In genomic region chr10:71241114-71241898, GRCh38 we compare ENCODE assay signal across 10 cellular contexts. TPM values are rescaled to one million over a fixed set of nuclear protein-coding genes. Genes with fewer than 3 reads are reported as not detected.
DNase-seq lines count a peak whose midpoint lies in the region; ATAC-seq and TF ChIP-seq lines count a peak whose summit lies in the region.
"Had no signal": no experiment of that assay in that cellular context is flagged by ENCODE, and none has a peak within 500 bp of the region (broad histone marks: within the 10 kb centered on the region; RNA-seq: fewer than 3 reads in every experiment).

No MANE protein-coding gene starts in this region.

- peaks cover 0 to 30% of the 10 kb centered on the region in 2 experiments; a peak in 2 of 4 replicates for H3K79me1 ChIP-seq in IMR-90 (ENCODE audit: low read depth in 1 of 2, low read length in 2 of 2)

- POLR2A ChIA-PET in IMR-90 (lab: Charles Lee; ENCODE audit: unreplicated experiment): no interaction called here

- H3K27me3 ChIP-seq in IMR-90 (ENCODE audit: control insufficient read depth, insufficient read depth, low read length): no peaks in the 10 kb centered on the region

- peak overlapping the region; percentile 32; the same call in 1 of the 2 replicates for H4K91ac ChIP-seq in IMR-90 (ENCODE audit: insufficient read depth, low read depth, low read length)

- no CpG with 5 or more reads among the region's 11 CpGs for WGBS in IMR-90 (ENCODE audit: extremely low coverage in 2 of 2, insufficient read length in 1 of 2), 2 experiments

- DNase-seq in IMR-90 (peak; percentile 50), astrocyte of the hippocampus (ENCODE audit: low read depth, low spot score) (peak; percentile 39), left ventricle myocardium superior (peak; percentile 80), superior temporal gyrus (ENCODE audit: extremely low spot score) (peak; percentile 17), kidney tubule cell (ENCODE audit: low spot score) (no peak), NCI-H446 treated with DMSO at 0.1 percent for 48 hours (lab: John Stamatoyannopoulos, UW) (no peak), CD14-positive monocyte (ENCODE audit: low spot score) (no peak)
- DNase-seq in activated T-helper 1 cell treated with anti-CD3 and anti-CD28 coated beads, Interleukin-12 subunit alpha, Interleukin-12 subunit beta, Interleukin-2, Interleukin-4 antibody, amounts not matched to agents 30 ng/mL and 10 ng/mL and 1 ng/mL, durations not matched to agents 14 hours and 24 hours and 36 hours (ENCODE audit: low spot score): no peak
- DNase-seq: DMS79 treated with DMSO at 0.1 percent for 48 hours had no signal

- H2AFZ ChIP-seq in IMR-90 (replicated peaks; ENCODE audit: low read length, poor library complexity): no peak overlapping the region

- H3K4me1 Mint-ChIP-seq in activated T-helper 1 cell treated with anti-CD3 and anti-CD28 coated beads, Interleukin-12 subunit alpha, Interleukin-12 subunit beta, Interleukin-2, Interleukin-4 antibody, amounts not matched to agents 30 ng/mL and 10 ng/mL and 1 ng/mL, durations not matched to agents 14 hours and 24 hours and 36 hours (ENCODE audit: low read depth): no peaks in the 10 kb centered on the region
- peaks cover 27% of the 10 kb centered on the region for H3K4me1 Mint-ChIP-seq in CD14-positive monocyte

- peak overlapping the region; percentile 29 for H2BK120ac ChIP-seq in IMR-90 (ENCODE audit: low read depth, low read length)

- H3K27me3 Mint-ChIP-seq in activated T-helper 1 cell treated with anti-CD3 and anti-CD28 coated beads, Interleukin-12 subunit alpha, Interleukin-12 subunit beta, Interleukin-2, Interleukin-4 antibody, amounts not matched to agents 30 ng/mL and 10 ng/mL and 1 ng/mL, durations not matched to agents 14 hours and 24 hours and 36 hours (ENCODE audit: insufficient read depth): peaks cover under 1% of the 10 kb centered on the region
- H3K27me3 Mint-ChIP-seq in CD14-positive monocyte (ENCODE audit: low read depth in 3 of 3): peaks cover 7 to 8% (median 7%) of the 10 kb centered on the region in 3 donors

- H3K4me1 ChIP-seq in IMR-90 (ENCODE audit: control insufficient read depth, insufficient read depth, low read length): peaks cover 29% of the 10 kb centered on the region

- H3K9me3 Mint-ChIP-seq in activated T-helper 1 cell treated with anti-CD3 and anti-CD28 coated beads, Interleukin-12 subunit alpha, Interleukin-12 subunit beta, Interleukin-2, Interleukin-4 antibody, amounts not matched to agents 30 ng/mL and 10 ng/mL and 1 ng/mL, durations not matched to agents 14 hours and 24 hours and 36 hours: no peaks in the 10 kb centered on the region
- H3K9me3 Mint-ChIP-seq in CD14-positive monocyte: no peaks in the 10 kb centered on the region

- no peaks in the 10 kb centered on the region for H3K36me3 ChIP-seq in IMR-90 (ENCODE audit: control insufficient read depth, insufficient read depth, low read length)

- no peak overlapping the region for H3K4me2 ChIP-seq in IMR-90 (ENCODE audit: low read depth, low read length)

- no peak overlapping the region for H3K4me3 Mint-ChIP-seq in activated T-helper 1 cell treated with anti-CD3 and anti-CD28 coated beads, Interleukin-12 subunit alpha, Interleukin-12 subunit beta, Interleukin-2, Interleukin-4 antibody, amounts not matched to agents 30 ng/mL and 10 ng/mL and 1 ng/mL, durations not matched to agents 14 hours and 24 hours and 36 hours
- H3K4me3 Mint-ChIP-seq in CD14-positive monocyte: no peak overlapping the region

- H4K8ac ChIP-seq in IMR-90 (ENCODE audit: low read depth in 2 of 2, low read length in 2 of 2): peak overlapping the region; percentile 20 to 39; a peak in 1 of 4 replicates

- H3K4me3 ChIP-seq in IMR-90 (ENCODE audit: insufficient read depth, low read depth, low read length): no peak overlapping the region

- TF ChIP-seq CTCF in IMR-90 (conservative IDR thresholded peaks at IDR 0.05; ENCODE audit: low read depth, low read length): no peak
- TF ChIP-seq CTCF in CD14-positive monocyte (IDR thresholded peaks at IDR 0.05): no peak

- peak overlapping the region; percentile 16 for H2AK9ac ChIP-seq in IMR-90 (replicated peaks; ENCODE audit: low read depth, low read length, poor library complexity)

- peaks cover 29% of the 10 kb centered on the region for H3K9me1 ChIP-seq in IMR-90 (ENCODE audit: insufficient read depth, low read length)

- no peak overlapping the region for H3K56ac ChIP-seq in IMR-90 (ENCODE audit: extremely low read depth, insufficient read depth, low read length)

- no peaks in the 10 kb centered on the region for H3K9me3 ChIP-seq in IMR-90 (ENCODE audit: control insufficient read depth, insufficient read depth, low read length)

- H3K9ac ChIP-seq in IMR-90 (ENCODE audit: low read depth, low read length): no peak overlapping the region

- in situ Hi-C loops in IMR-90 (cut with MboI; ENCODE audit: low sequenced_read_pairs): no loop called here

- H3K36me3 Mint-ChIP-seq in activated T-helper 1 cell treated with anti-CD3 and anti-CD28 coated beads, Interleukin-12 subunit alpha, Interleukin-12 subunit beta, Interleukin-2, Interleukin-4 antibody, amounts not matched to agents 30 ng/mL and 10 ng/mL and 1 ng/mL, durations not matched to agents 14 hours and 24 hours and 36 hours (ENCODE audit: low read depth): no peaks in the 10 kb centered on the region
- no peaks in the 10 kb centered on the region for H3K36me3 Mint-ChIP-seq in CD14-positive monocyte

- peak overlapping the region; percentile 7; the same call in 1 of the 3 replicates for H2BK15ac ChIP-seq in IMR-90 (ENCODE audit: low read depth, low read length)

- CTCF ChIA-PET in IMR-90 (lab: Yijun Ruan, JAX): no interaction called here

- no peak overlapping the region for H3K14ac ChIP-seq in IMR-90 (replicated peaks; ENCODE audit: low read depth, low read length)

- H3K18ac ChIP-seq in IMR-90 (ENCODE audit: low read depth, low read length): no peak overlapping the region

- no peak overlapping the region for H4K5ac ChIP-seq in IMR-90 (ENCODE audit: low read depth, low read length)

- no peak overlapping the region for H2AK5ac ChIP-seq in IMR-90 (ENCODE audit: low read depth, low read length)

- H3K27ac ChIP-seq in IMR-90 (ENCODE audit: insufficient read depth, low read length): no peak overlapping the region

- ATAC-seq in IMR-90 (ENCODE audit: low read depth) (no peak), left ventricle myocardium superior (peak; percentile 25)

- 0 out of 2 replicates have a peak overlapping the region, but pooled peaks have one; percentile 40 for H3K23ac ChIP-seq in IMR-90 (ENCODE audit: low read depth, low read length)

- no peak overlapping the region for H3K27ac Mint-ChIP-seq in activated T-helper 1 cell treated with anti-CD3 and anti-CD28 coated beads, Interleukin-12 subunit alpha, Interleukin-12 subunit beta, Interleukin-2, Interleukin-4 antibody, amounts not matched to agents 30 ng/mL and 10 ng/mL and 1 ng/mL, durations not matched to agents 14 hours and 24 hours and 36 hours
- no peak overlapping the region for H3K27ac Mint-ChIP-seq in CD14-positive monocyte
- H3K27ac Mint-ChIP-seq: progenitor cell of endocrine pancreas had no signal

- no TSS peak for BruUV-seq in IMR-90 (replicated peaks; lab: Mats Ljungman, UMichigan)

- no peak for TF ChIP-seq RAD21 in IMR-90 (IDR thresholded peaks at IDR 0.05; ENCODE audit: low read length)

- dilution Hi-C loops in IMR-90 (cut with HindIII; ENCODE audit: low sequenced_read_pairs, unreplicated experiment): no loop called here

- peaks cover 11% of the 10 kb centered on the region for H4K20me1 ChIP-seq in IMR-90 (ENCODE audit: insufficient read depth, low read length)

- intact Hi-C loops in IMR-90 (cut with micrococcal nuclease): no loop called here
- intact Hi-C loops in left ventricle myocardium superior (cut with micrococcal nuclease): loop anchor here (5.0 kb wide), 1 partner anchor 36 kb away; no protein-coding TSS in a partner anchor
- intact Hi-C loops in activated T-helper 1 cell treated with anti-CD3 and anti-CD28 coated beads, Interleukin-12 subunit alpha, Interleukin-12 subunit beta, Interleukin-2, Interleukin-4 antibody, amounts not matched to agents 30 ng/mL and 10 ng/mL and 1 ng/mL, durations not matched to agents 14 hours and 24 hours and 36 hours (cut with micrococcal nuclease): no loop called here
- intact Hi-C loops in CD14-positive monocyte (cut with micrococcal nuclease): no loop called here

- TF ChIP-seq POLR2A in IMR-90 (IDR thresholded peaks at IDR 0.05; ENCODE audit: low read depth, low read length): no peak

- H2BK20ac ChIP-seq in IMR-90 (ENCODE audit: low read depth, low read length): peak overlapping the region; percentile 3; the same call in 1 of the 2 replicates

- H2BK5ac ChIP-seq in IMR-90 (ENCODE audit: low read depth, low read length, poor library complexity, severe bottlenecking): no peak overlapping the region

- peak overlapping the region; percentile 25; the same call in 1 of the 2 replicates for H3K4ac ChIP-seq in IMR-90 (ENCODE audit: low read depth, low read length)

TF ChIP-seq in IMR-90, 13 proteins besides CTCF, POLR2A, EP300 and RAD21:
- TF ChIP-seq CEBPB (IDR thresholded peaks at IDR 0.05; ENCODE audit: low read depth, low read length) (0 out of 2 replicates have a peak, but pooled peaks have one; percentile 10), SMC3 (IDR thresholded peaks at IDR 0.05; ENCODE audit: low read depth, low read length) (no peak)

RNA-seq across cellular contexts. Expression of gene UNC5B, which starts 28.9 kb away (rescaled TPM):
- total RNA-seq in IMR-90 (2012; rRNA removed) (1.4 and 1.6 TPM in 2 replicates), left ventricle myocardium superior (12.8 TPM)
- polyA plus RNA-seq in IMR-90 (2012; rRNA removed) (4.2 and 4.4 TPM in 2 replicates), CD14-positive monocyte (under 1 TPM in 1 of 2 donors, not detected in 1; 0.04 TPM)
- polyA plus RNA-seq in IMR-90 (2012; cell fraction: cytosol; rRNA removed): 3.2 and 6.3 TPM in 2 replicates
- polyA plus RNA-seq in IMR-90 (2012; cell fraction: nucleus; rRNA removed; ENCODE audit: low replicate concordance): 6.9 and 11.9 TPM in 2 replicates
- total RNA-seq in activated T-helper 1 cell treated with anti-CD3 and anti-CD28 coated beads, Interleukin-12 subunit alpha, Interleukin-12 subunit beta, Interleukin-2, Interleukin-4 antibody, amounts not matched to agents 30 ng/mL and 10 ng/mL and 1 ng/mL, durations not matched to agents 14 hours and 24 hours and 36 hours: 0.07 and 0.10 TPM in 2 replicates

Comparison
In these comparisons a context has a peak if more than half of its experiments do, and no peak if none do; other contexts are left out.
1. DNase-seq: peak in IMR-90 (single experiment), astrocyte of the hippocampus (single experiment), left ventricle myocardium superior (single experiment) and superior temporal gyrus (single experiment); none in activated T-helper 1 cell treated with anti-CD3 and anti-CD28 coated beads, Interleukin-12 subunit alpha, Interleukin-12 subunit beta, Interleukin-2, Interleukin-4 antibody, amounts not matched to agents 30 ng/mL and 10 ng/mL and 1 ng/mL, durations not matched to agents 14 hours and 24 hours and 36 hours (single experiment), kidney tubule cell (single experiment), NCI-H446 treated with DMSO at 0.1 percent for 48 hours (single experiment) and CD14-positive monocyte (single experiment).